19 cellular contexts compared by ENCODE assay signal in genomic region chr11:21105196-21105917, GRCh38.
A peak's percentile ranks its signal among the peaks of the same experiment; 100 is the strongest.
DNase-seq lines count a peak whose midpoint lies in the region; ATAC-seq, FAIRE-seq and TF ChIP-seq lines count a peak whose summit lies in the region.
"Had no signal": no experiment of that assay in that cellular context is flagged by ENCODE, and none has a peak within 500 bp of the region (broad histone marks: within the 10 kb centered on the region; RNA-seq: fewer than 3 reads in every experiment).

No MANE protein-coding gene starts in this region.

- peaks cover 5% of the 10 kb centered on the region; the same call in 2 of the 3 replicates for H3K4me1 Mint-ChIP-seq in GM23338

- H3K9me3 ChIP-seq in K562 (replicated peaks; ENCODE audit: control insufficient read depth, insufficient read depth, low read depth, low read length), result no peaks in the 10 kb centered on the region
- H3K9me3 ChIP-seq in right atrium auricular region, result no peaks in the 10 kb centered on the region

- no peaks in the 10 kb centered on the region for H3K79me2 ChIP-seq in GM23338 (replicated peaks; ENCODE audit: insufficient read depth)
- H3K79me2 ChIP-seq in K562 (ENCODE audit: control insufficient read depth, insufficient read depth, low read length), result no peaks in the 10 kb centered on the region

- H3K9me2 ChIP-seq in GM23338 (ENCODE audit: insufficient read depth), result peaks cover 8% of the 10 kb centered on the region

- no peak overlapping the region for H3K4me3 Mint-ChIP-seq in GM23338

- H3K4me2 ChIP-seq in GM23338 (no peak overlapping the region), K562 (ENCODE audit: insufficient read depth, low read length) (no peak overlapping the region)
- H3K4me2 ChIP-seq: KMS-11 had no signal

- no peak for TF ChIP-seq RAD21 in K562 (CRISPR knock-in tag; conservative IDR thresholded peaks at IDR 0.05 in 1 of 2, IDR thresholded peaks at IDR 0.05 in 1 of 2)

- H3K9ac ChIP-seq in K562 (ENCODE audit: insufficient read depth in 1 of 2, low read depth in 2 of 2, low read length in 2 of 2), result no peak overlapping the region
- H3K9ac ChIP-seq: KMS-11 had no signal

- H3K27me3 ChIP-seq in GM23338 (ENCODE audit: insufficient read depth) (no peaks in the 10 kb centered on the region), K562 (ENCODE audit: control insufficient read depth in 2 of 2, insufficient read depth in 2 of 2, low read length in 2 of 2) (no peaks in the 10 kb centered on the region), right atrium auricular region (no peaks in the 10 kb centered on the region)

- H2AFZ ChIP-seq in GM23338 (0 out of 2 replicates have a peak overlapping the region, but pooled peaks have one; percentile 2), K562 (ENCODE audit: low read depth, low read length) (no peak overlapping the region)

- TF ChIP-seq EP300 in K562 (IDR thresholded peaks at IDR 0.05; ENCODE audit: low read length), result no peak

- H3K9me1 ChIP-seq in K562 (ENCODE audit: control insufficient read depth, insufficient read depth, low read length), result no peaks in the 10 kb centered on the region

- H3K4me3 ChIP-seq in GM23338 (no peak overlapping the region), K562 (no peak overlapping the region), right atrium auricular region (no peak overlapping the region)
- H3K4me3 ChIP-seq: GM12878 had no signal

- POLR2A ChIA-PET in K562 (lab: Yijun Ruan, JAX), result no interaction called here

- no peak for TF ChIP-seq POLR2A in K562 (conservative IDR thresholded peaks at IDR 0.05)

- 3% methylated on average over 5 of the region's 5 CpGs for WGBS in K562 (ENCODE audit: insufficient coverage, low coverage, missing lambda C conversion rate)

- CTCF ChIA-PET in K562 (lab: Yijun Ruan, JAX; ENCODE audit: low intra/inter-chr PET ratio), result no interaction called here

- TF ChIP-seq CTCF in GM23338 (conservative IDR thresholded peaks at IDR 0.05; ENCODE audit: low read depth in 2 of 2) (no peak), K562 (IDR thresholded peaks at IDR 0.05 in 2 of 3, conservative IDR thresholded peaks at IDR 0.05 in 1 of 3; ENCODE audit: insufficient read depth in 2 of 3, low read depth in 1 of 3, low read length in 3 of 3) (no peak), right atrium auricular region (IDR thresholded peaks at IDR 0.05) (no peak)

- peaks cover 15% of the 10 kb centered on the region for H3K36me3 Mint-ChIP-seq in GM23338 (ENCODE audit: low read depth)

- DNase-seq in GM23338 (ENCODE audit: low spot score), result peak; percentile 40
- peak; percentile 11 for DNase-seq in NCI-H1048 (lab: John Stamatoyannopoulos, UW)
- DNase-seq in K562 (ENCODE audit: extremely low read depth in 1 of 4, low spot score in 3 of 4), result no peak
- peak; percentile 30 for DNase-seq in iPS DF 4.7 (ENCODE audit: extremely low read depth, low spot score)
- DNase-seq in right atrium auricular region (ENCODE audit: low spot score), result no peak
- DNase-seq: ACHN, GF-D8, NCI-H1417 treated with DMSO at 0.1 percent for 48 hours, NCI-H2029 treated with DMSO at 0.1 percent for 48 hours, NCI-H2227 treated with DMSO at 0.1 percent for 48 hours, NCI-H524 treated with DMSO at 0.1 percent for 48 hours, Right ventricle myocardium superior had no signal

- in situ Hi-C loops in K562 (cut with MboI), result no loop called here

- H4K20me1 ChIP-seq in GM23338 (replicated peaks; ENCODE audit: insufficient read depth) (no peaks in the 10 kb centered on the region), K562 (replicated peaks; ENCODE audit: control insufficient read depth, insufficient read depth, low read length) (no peaks in the 10 kb centered on the region)

- H3K36me3 ChIP-seq in GM23338 (ENCODE audit: insufficient read depth), result no peaks in the 10 kb centered on the region
- H3K36me3 ChIP-seq in K562 (ENCODE audit: control insufficient read depth, insufficient read depth, low read length), result no peaks in the 10 kb centered on the region
- H3K36me3 ChIP-seq in right atrium auricular region, result no peaks in the 10 kb centered on the region

- H3K4me1 ChIP-seq in GM23338 (ENCODE audit: insufficient read depth) (no peaks in the 10 kb centered on the region), K562 (replicated peaks in 1 of 2; ENCODE audit: control insufficient read depth in 2 of 2, insufficient read depth in 2 of 2, low read length in 2 of 2) (no peaks in the 10 kb centered on the region), right atrium auricular region (no peaks in the 10 kb centered on the region)

- H3K9me3 Mint-ChIP-seq in GM23338, result peaks cover 12% of the 10 kb centered on the region

- H3K27ac ChIP-seq in GM23338 (ENCODE audit: low read depth) (no peak overlapping the region), K562 (ENCODE audit: extremely low read depth, low read depth, low read length) (no peak overlapping the region), right atrium auricular region (no peak overlapping the region)
- H3K27ac ChIP-seq: C4-2B, KMS-11 had no signal

- no TSS peak for BruUV-seq in K562 (replicated peaks; lab: Mats Ljungman, UMichigan)

- no peak overlapping the region for H3K27ac Mint-ChIP-seq in GM23338

- peaks cover 3% of the 10 kb centered on the region for H3K27me3 Mint-ChIP-seq in GM23338 (ENCODE audit: insufficient read depth, low read depth, poor library complexity)

- intact Hi-C loops in K562 (cut with micrococcal nuclease), result no loop called here

- ATAC-seq in GM23338, result no peak
- no peak for ATAC-seq in K562
- ATAC-seq in HG02798 (IDR thresholded peaks at IDR 0.05; ENCODE audit: poor library complexity, unreplicated experiment), result no peak
- ATAC-seq in HG02678 (IDR thresholded peaks at IDR 0.05; ENCODE audit: unreplicated experiment), result no peak
- ATAC-seq: GM12878, HCT116 had no signal

- H3F3A ChIP-seq in GM23338 (replicated peaks; ENCODE audit: low read depth), result no peaks in the 10 kb centered on the region

- no peak for FAIRE-seq in K562 (lab: Jason Lieb, UNC)
- FAIRE-seq: GM12878, RCC 7860 had no signal

TF ChIP-seq in GM23338, 12 proteins besides CTCF, POLR2A, EP300 and RAD21 (continues in another document):
- TF ChIP-seq ZNF331 (CRISPR knock-in tag; IDR thresholded peaks at IDR 0.05; ENCODE audit: low read depth) (no peak), CREB1 (CRISPR knock-in tag; IDR thresholded peaks at IDR 0.05; ENCODE audit: low read depth) (no peak), EZH2 (IDR thresholded peaks at IDR 0.05; ENCODE audit: low read depth, unreplicated experiment) (no peak), JUNB (IDR thresholded peaks at IDR 0.05; ENCODE audit: unreplicated experiment) (no peak)

TF ChIP-seq in K562, 482 proteins besides CTCF, POLR2A, EP300 and RAD21:
- no peak for TF ChIP-seq SMARCB1 (IDR thresholded peaks at IDR 0.05; ENCODE audit: insufficient read length, low read depth)
- TF ChIP-seq HNRNPK (IDR thresholded peaks at IDR 0.05; ENCODE audit: low read depth, low read length, poor library complexity, severe bottlenecking), result peak; percentile 39
- peak; percentile 78 for TF ChIP-seq PCBP1 (IDR thresholded peaks at IDR 0.05; ENCODE audit: low read depth, low read length, poor library complexity, severe bottlenecking)
TF ChIP-seq in K562: peak in this region for 2.

Comparison
In these comparisons a context has a peak if more than half of its experiments do, and no peak if none do; other contexts are left out.
1. DNase-seq: peak in GM23338 (single experiment), NCI-H1048 (single experiment) and iPS DF 4.7 (single experiment); none in K562 (0 of 4) and right atrium auricular region (single experiment).